ENCODE assay signal across 34 cellular contexts in genomic region chr13:67650471-67650870, GRCh38.
"Had no signal": no experiment of that assay in that cellular context is flagged by ENCODE, and none has a peak within 500 bp of the region (broad histone marks: within the 10 kb centered on the region; RNA-seq: fewer than 3 reads in every experiment).

No MANE protein-coding gene starts in this region.

- H3K4me3 ChIP-seq: colonic mucosa, K562, MG63, Peyer's patch had no signal

- DNase-seq: activated CD4-positive, alpha-beta T cell treated with anti-CD3 and anti-CD28 coated beads for 1 hour; activated CD4-positive, alpha-beta T cell treated with anti-CD3 and anti-CD28 coated beads for 48 hours; activated CD4-positive, CD25-positive, alpha-beta regulatory T cell; activated CD8-positive, alpha-beta T cell treated with anti-CD3 and anti-CD28 coated beads for 36 hours; activated effector memory CD4-positive, alpha-beta T cell treated with anti-CD3 and anti-CD28 coated beads, Interleukin-2, amount 50 U/mL, for 16 hours; activated naive CD4-positive, alpha-beta T cell; activated naive CD4-positive, alpha-beta T cell treated with anti-CD3 and anti-CD28 coated beads, Interleukin-2, amount 50 U/mL, for 16 hours; activated naive CD8-positive, alpha-beta T cell treated with anti-CD3 and anti-CD28 coated beads for 36 hours; activated T-cell treated with anti-CD3 and anti-CD28 coated beads, Interleukin-2, amount 50 U/mL, for 1 hour; activated T-cell treated with anti-CD3 and anti-CD28 coated beads, Interleukin-2, amount 50 U/mL, for 72 hours; central memory CD4-positive, alpha-beta T cell; colonic mucosa; MG63; NCI-H1105; NCI-H1417 treated with DMSO at 0.1 percent for 48 hours; NCI-H187 treated with DMSO at 0.1 percent for 48 hours; NCI-H2081; NCI-H345; NCI-H526; NCI-H748 treated with DMSO at 0.1 percent for 48 hours; NK-92 treated with Interleukin-12 subunit alpha and Interleukin-12 subunit beta, amount 100 ng/mL, for 24 hours; PC-3; Peyer's patch; SIG-M5; T-cell; T-helper 2 cell; T-helper 9 cell had no signal

- H3K36me3 ChIP-seq: colonic mucosa, MG63, Peyer's patch had no signal

- H3K27me3 Mint-ChIP-seq: activated CD8-positive, alpha-beta T cell treated with anti-CD3 and anti-CD28 coated beads for 36 hours; activated T-helper 17 cell treated with anti-CD3 and anti-CD28 coated beads, Interleukin-2, amount 50 U/mL, for 72 hours; T-cell had no signal

- FAIRE-seq: K562 had no signal

- H3K4me1 Mint-ChIP-seq: activated naive CD8-positive, alpha-beta T cell treated with anti-CD3 and anti-CD28 coated beads for 36 hours; activated T-helper 17 cell treated with anti-CD3 and anti-CD28 coated beads, Interleukin-2, amount 50 U/mL, for 72 hours; brain; T-cell had no signal

- H3K4me1 ChIP-seq: colonic mucosa, Peyer's patch had no signal

- H3K27me3 ChIP-seq: colonic mucosa, MG63, Peyer's patch had no signal

- ATAC-seq: activated CD8-positive, alpha-beta T cell treated with anti-CD3 and anti-CD28 coated beads for 36 hours; activated T-cell treated with anti-CD3 and anti-CD28 coated beads, Interleukin-2, amount 50 U/mL, for 72 hours; activated T-helper 17 cell treated with anti-CD3 and anti-CD28 coated beads, Interleukin-2, amount 50 U/mL, for 72 hours; K562; PC-3; Right ventricle myocardium inferior; SK-N-SH treated with all-trans-retinoic acid at 6 μM for 48 hours; T-cell had no signal

- H3K9me3 ChIP-seq: colonic mucosa, MG63, Peyer's patch had no signal

- H3K36me3 Mint-ChIP-seq: activated naive CD8-positive, alpha-beta T cell treated with anti-CD3 and anti-CD28 coated beads for 36 hours; brain; T-cell had no signal

- H3K9me3 Mint-ChIP-seq: brain had no signal

- H3K4me3 Mint-ChIP-seq: activated CD8-positive, alpha-beta T cell treated with anti-CD3 and anti-CD28 coated beads for 36 hours; activated naive CD8-positive, alpha-beta T cell treated with anti-CD3 and anti-CD28 coated beads for 36 hours; activated T-cell treated with anti-CD3 and anti-CD28 coated beads, Interleukin-2, amount 50 U/mL, for 72 hours; activated T-helper 17 cell treated with anti-CD3 and anti-CD28 coated beads, Interleukin-2, amount 50 U/mL, for 72 hours; brain; T-cell had no signal

- H3K27ac Mint-ChIP-seq: activated CD8-positive, alpha-beta T cell treated with anti-CD3 and anti-CD28 coated beads for 36 hours; activated naive CD8-positive, alpha-beta T cell treated with anti-CD3 and anti-CD28 coated beads for 36 hours; activated T-cell treated with anti-CD3 and anti-CD28 coated beads, Interleukin-2, amount 50 U/mL, for 72 hours; activated T-helper 17 cell treated with anti-CD3 and anti-CD28 coated beads, Interleukin-2, amount 50 U/mL, for 72 hours; brain; T-cell had no signal

- H3K27ac ChIP-seq: colonic mucosa, Peyer's patch, RWPE1, VCaP had no signal
